Comparison of ENCODE assay signal across 1 cellular context in the genomic region with DNA sequence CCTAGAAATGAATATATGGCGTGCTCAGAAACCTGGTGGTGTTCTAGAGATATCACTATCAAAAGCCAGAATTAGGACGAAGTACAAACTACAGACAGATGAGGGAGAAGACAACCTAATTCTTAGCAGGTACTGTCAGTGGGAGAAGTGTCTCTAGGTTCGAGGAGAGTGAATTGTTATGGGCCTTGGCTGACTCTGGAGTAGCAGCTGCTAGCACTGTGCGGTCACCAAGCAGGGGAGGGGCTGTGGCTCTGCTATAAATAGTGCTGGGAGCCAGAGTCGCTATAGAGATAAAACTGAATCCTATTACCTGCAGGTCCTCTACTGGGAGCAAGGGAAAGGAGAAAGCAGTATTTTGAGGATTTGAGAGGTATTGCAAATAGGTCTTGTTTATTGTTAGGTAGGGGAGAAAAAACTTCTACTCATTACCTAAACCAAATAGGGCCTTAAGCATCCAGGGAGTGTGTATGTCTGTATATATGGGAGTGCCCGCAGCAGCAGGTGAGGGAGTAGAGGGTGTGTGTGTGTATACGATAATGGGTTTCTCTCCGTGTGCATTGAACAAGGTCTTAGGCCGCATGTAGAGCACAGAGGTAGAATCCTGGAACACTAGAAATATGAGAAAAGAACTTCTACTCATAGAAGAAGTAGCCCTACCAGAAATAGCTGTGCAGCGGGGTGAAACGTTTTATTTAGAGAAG.
A peak's percentile ranks its signal among the peaks of the same experiment; 100 is the strongest.
TF ChIP-seq lines count a peak whose summit lies in the region.

No MANE protein-coding gene starts in this region.

TF ChIP-seq in GM12878, 131 proteins besides CTCF, POLR2A, EP300 and RAD21:
- no peak for TF ChIP-seq ZNF274 (IDR thresholded peaks at IDR 0.05; ENCODE audit: insufficient read depth, insufficient read length)
- no peak for TF ChIP-seq IRF4 (IDR thresholded peaks at IDR 0.05; ENCODE audit: low read depth, low read length)
- peak; percentile 67 for TF ChIP-seq RUNX3 (IDR thresholded peaks at IDR 0.05; ENCODE audit: low read length)
- 0 out of 2 replicates have a peak, but pooled peaks have one; percentile 30 for TF ChIP-seq TCF12 (IDR thresholded peaks at IDR 0.05; ENCODE audit: low read depth, low read length)
- TF ChIP-seq NRF1 (conservative IDR thresholded peaks at IDR 0.05; ENCODE audit: low read depth, low read length): no peak
- TF ChIP-seq, protein P1, sequence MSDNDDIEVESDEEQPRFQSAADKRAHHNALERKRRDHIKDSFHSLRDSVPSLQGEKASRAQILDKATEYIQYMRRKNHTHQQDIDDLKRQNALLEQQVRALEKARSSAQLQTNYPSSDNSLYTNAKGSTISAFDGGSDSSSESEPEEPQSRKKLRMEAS (IDR thresholded peaks at IDR 0.05; ENCODE audit: low read depth, low read length): no peak
- no peak for TF ChIP-seq CEBPB (IDR thresholded peaks at IDR 0.05; ENCODE audit: borderline replicate concordance in 1 of 2, low read depth in 2 of 2, low read length in 2 of 2)
- TF ChIP-seq NR2C2 (IDR thresholded peaks at IDR 0.05; ENCODE audit: borderline replicate concordance, control insufficient read depth, insufficient read length, low read depth): no peak
- TF ChIP-seq NFYA (IDR thresholded peaks at IDR 0.05; ENCODE audit: borderline replicate concordance, low read depth, low read length): no peak
- TF ChIP-seq MXI1 (IDR thresholded peaks at IDR 0.05; ENCODE audit: low read depth, low read length): 0 out of 2 replicates have a peak, but pooled peaks have one; percentile 13
- no peak for TF ChIP-seq ZNF384 (IDR thresholded peaks at IDR 0.05; ENCODE audit: borderline replicate concordance, low read depth, low read length)
TF ChIP-seq in GM12878: peak in this region for 3.
